Comparison of ENCODE assay signal across 2 cellular contexts in genomic region chr3:50123394-50124361, GRCh38.
TF ChIP-seq lines count a peak whose summit lies in the region.

No MANE protein-coding gene starts in this region.

TF ChIP-seq in SK-N-SH treated with all-trans-retinoic acid at 6 μM for 48 hours, 23 proteins besides CTCF, POLR2A, EP300 and RAD21:
- no peak for TF ChIP-seq OSR1 (CRISPR knock-in tag; IDR thresholded peaks at IDR 0.05)
- TF ChIP-seq ISL1 (CRISPR knock-in tag; IDR thresholded peaks at IDR 0.05) = no peak
- TF ChIP-seq GLIS3 (CRISPR knock-in tag; IDR thresholded peaks at IDR 0.05) = no peak
- no peak for TF ChIP-seq TCF4 (CRISPR knock-in tag; IDR thresholded peaks at IDR 0.05; ENCODE audit: borderline replicate concordance)
- TF ChIP-seq RARB (CRISPR knock-in tag; IDR thresholded peaks at IDR 0.05) = no peak
- TF ChIP-seq CSRNP3 (CRISPR knock-in tag; IDR thresholded peaks at IDR 0.05) = no peak
- no peak for TF ChIP-seq ZNF565 (CRISPR knock-in tag; conservative IDR thresholded peaks at IDR 0.05; ENCODE audit: low read depth)
- no peak for TF ChIP-seq CSDC2 (CRISPR knock-in tag; IDR thresholded peaks at IDR 0.05)
- TF ChIP-seq BACH2 (CRISPR knock-in tag; IDR thresholded peaks at IDR 0.05; ENCODE audit: borderline replicate concordance) = no peak
- TF ChIP-seq ZC3H10 (CRISPR knock-in tag; IDR thresholded peaks at IDR 0.05) = no peak

TF ChIP-seq in HepG2, 621 proteins besides CTCF, POLR2A, EP300 and RAD21:
- TF ChIP-seq POLR2G (IDR thresholded peaks at IDR 0.05; ENCODE audit: low read depth, low read length) (peak; percentile 19; the same call in 1 of the 2 replicates), POLR2AphosphoS2 (IDR thresholded peaks at IDR 0.05; ENCODE audit: low read depth, low read length) (peak; percentile 67; the same call in 1 of the 2 replicates), ZNF274 (CRISPR knock-in tag; IDR thresholded peaks at IDR 0.05) (no peak)
